Comparison of ENCODE assay signal across 1 cellular context in genomic region chr21:44485254-44485793, GRCh38.
A peak's percentile ranks its signal among the peaks of the same experiment; 100 is the strongest.
TF ChIP-seq lines count a peak whose summit lies in the region.

No MANE protein-coding gene starts in this region.

TF ChIP-seq in K562, 482 proteins besides CTCF, POLR2A, EP300 and RAD21 (continued from another document and continues in another):
- peak; percentile 70 for TF ChIP-seq MGA (IDR thresholded peaks at IDR 0.05)
- peak; percentile 11; the same call in 1 of the 2 replicates for TF ChIP-seq KLF16 (IDR thresholded peaks at IDR 0.05)
- TF ChIP-seq EHMT2 (IDR thresholded peaks at IDR 0.05): no peak
- TF ChIP-seq TAL1 (IDR thresholded peaks at IDR 0.05): 0 out of 2 replicates have a peak, but pooled peaks have one; percentile 14
- no peak for TF ChIP-seq AFF4 (CRISPR knock-in tag; IDR thresholded peaks at IDR 0.05)
- no peak for TF ChIP-seq ZBTB11 (CRISPR knock-in tag; IDR thresholded peaks at IDR 0.05)
- TF ChIP-seq TEAD1 (CRISPR knock-in tag; IDR thresholded peaks at IDR 0.05): no peak; a peak in 1 of 4 replicates
- TF ChIP-seq USF2 (CRISPR knock-in tag; IDR thresholded peaks at IDR 0.05): no peak
- TF ChIP-seq MECOM (CRISPR knock-in tag; IDR thresholded peaks at IDR 0.05): no peak
- TF ChIP-seq ZNF143 (CRISPR knock-in tag; IDR thresholded peaks at IDR 0.05): no peak
- TF ChIP-seq PRDM10 (IDR thresholded peaks at IDR 0.05; ENCODE audit: partially characterized antibody): no peak
- no peak for TF ChIP-seq ZNF785 (CRISPR knock-in tag; IDR thresholded peaks at IDR 0.05)
- no peak for TF ChIP-seq BACH1 (tag; IDR thresholded peaks at IDR 0.05)
- 0 out of 2 replicates have a peak, but pooled peaks have one; percentile 12 for TF ChIP-seq DIDO1 (tag; IDR thresholded peaks at IDR 0.05; ENCODE audit: low read depth)
- no peak for TF ChIP-seq MBD2 (IDR thresholded peaks at IDR 0.05; ENCODE audit: borderline replicate concordance, low read depth)
- no peak for TF ChIP-seq CBX5 (IDR thresholded peaks at IDR 0.05; ENCODE audit: borderline replicate concordance, low read depth)
- TF ChIP-seq NKRF (IDR thresholded peaks at IDR 0.05; ENCODE audit: borderline replicate concordance): no peak
- TF ChIP-seq ZNF77 (CRISPR knock-in tag; IDR thresholded peaks at IDR 0.05): no peak
- no peak for TF ChIP-seq TAF1 (IDR thresholded peaks at IDR 0.05; ENCODE audit: control insufficient read depth, extremely low read depth, insufficient read depth, low read length, severe bottlenecking)
